Comparison of ENCODE assay signal across 14 cellular contexts in genomic region chr22:50000587-50001387, GRCh38. TPM values are rescaled to one million over a fixed set of nuclear protein-coding genes. Genes with fewer than 3 reads are reported as not detected.
DNase-seq lines count a peak whose midpoint lies in the region; ATAC-seq and TF ChIP-seq lines count a peak whose summit lies in the region.
"Had no signal": no experiment of that assay in that cellular context is flagged by ENCODE, and none has a peak within 500 bp of the region (broad histone marks: within the 10 kb centered on the region; RNA-seq: fewer than 3 reads in every experiment).

No MANE protein-coding gene starts in this region.

- H3K4me1 Mint-ChIP-seq in endodermal cell: no peaks in the 10 kb centered on the region

- H4K20me1 ChIP-seq in osteoblast (ENCODE audit: insufficient read depth, low read length): no peaks in the 10 kb centered on the region

- H3K27me3 ChIP-seq in endodermal cell (ENCODE audit: control insufficient read depth, insufficient read depth, low read length, poor library complexity, severe bottlenecking) (peaks cover 21% of the 10 kb centered on the region), osteoblast (ENCODE audit: insufficient read depth, low read length) (peaks cover 5% of the 10 kb centered on the region)

- no peaks in the 10 kb centered on the region for H3K36me3 ChIP-seq in endodermal cell (ENCODE audit: control insufficient read depth, insufficient read depth, low read length)
- no peaks in the 10 kb centered on the region for H3K36me3 ChIP-seq in osteoblast (ENCODE audit: insufficient read depth, low read length)

- 91% methylated on average over 24 to 32 of the region's 32 CpGs for WGBS in endodermal cell (ENCODE audit: insufficient coverage in 1 of 2, insufficient read length in 1 of 2), 2 experiments

- H3K27ac ChIP-seq in endodermal cell (ENCODE audit: low read depth, low read length): no peak overlapping the region
- no peak overlapping the region for H3K27ac ChIP-seq in osteoblast (ENCODE audit: low read depth, low read length)

- H3K4me3 ChIP-seq in endodermal cell (ENCODE audit: low read length) (no peak overlapping the region), osteoblast (ENCODE audit: insufficient read depth, low read length) (no peak overlapping the region)

- H3K27me3 Mint-ChIP-seq in endodermal cell (ENCODE audit: insufficient read depth): peaks cover 30% of the 10 kb centered on the region

- no peak for ATAC-seq in GM21619 (IDR thresholded peaks at IDR 0.05; ENCODE audit: unreplicated experiment)
- ATAC-seq: Panc1 had no signal

- no peaks in the 10 kb centered on the region for H3K9me3 ChIP-seq in endodermal cell (ENCODE audit: control insufficient read depth, low read length)
- no peaks in the 10 kb centered on the region for H3K9me3 ChIP-seq in osteoblast (ENCODE audit: low read depth, low read length)

- H3K9me3 Mint-ChIP-seq in endodermal cell: no peaks in the 10 kb centered on the region

- H3K79me2 ChIP-seq in osteoblast (ENCODE audit: insufficient read depth, low read length): no peaks in the 10 kb centered on the region

- TF ChIP-seq CTCF in endodermal cell (conservative IDR thresholded peaks at IDR 0.05): no peak
- TF ChIP-seq CTCF in osteoblast (IDR thresholded peaks at IDR 0.05; ENCODE audit: extremely low read depth, low read depth, low read length): no peak
- no peak for TF ChIP-seq CTCF in GM13977 (IDR thresholded peaks at IDR 0.05; ENCODE audit: extremely low read depth, insufficient read depth, missing control alignments)

- H3K4me1 ChIP-seq in endodermal cell (ENCODE audit: control insufficient read depth, insufficient read depth, low read length) (no peaks in the 10 kb centered on the region), osteoblast (ENCODE audit: insufficient read depth, low read length) (no peaks in the 10 kb centered on the region)

- DNase-seq in 8988T (peak; percentile 17), AG20443 (ENCODE audit: low spot score) (peak; percentile 9), endodermal cell (peak; percentile 47), osteoblast (ENCODE audit: insufficient read length, low spot score, missing footprints) (peak; percentile 44), iPS-NIHi11 (ENCODE audit: low spot score) (no peak), GM13977 (ENCODE audit: low spot score) (no peak)
- DNase-seq: C1 segment of cervical spinal cord, KBM-7, NCI-H1048, NCI-H2107, NCI-H446, SHP77 had no signal

- no peak overlapping the region for H3K27ac Mint-ChIP-seq in endodermal cell

- H3K36me3 Mint-ChIP-seq in endodermal cell (ENCODE audit: low read depth): no peaks in the 10 kb centered on the region

- H3K4me2 ChIP-seq in osteoblast (ENCODE audit: insufficient read depth, low read length): no peak overlapping the region

- H3K9ac ChIP-seq in endodermal cell (ENCODE audit: extremely low read depth, low read length, poor library complexity, severe bottlenecking): no peak overlapping the region

- in situ Hi-C loops in GM13977 (cut with MboI; ENCODE audit: low pct_unique_long_range_greater_than_20kb, low sequenced_read_pairs, unreplicated experiment): no loop called here

- H3K4me3 Mint-ChIP-seq in endodermal cell: no peak overlapping the region

- H2AFZ ChIP-seq in osteoblast (ENCODE audit: low read length): no peak overlapping the region

RNA-seq across cellular contexts. Expression of gene IL17REL, which starts 11.8 kb away (rescaled TPM):
- total RNA-seq in endodermal cell (under 1 TPM in 1 of 2 donors, not detected in 1; 0.15 TPM), osteoblast (not detected in 2 replicates)
- not detected for polyA plus RNA-seq in endodermal cell (2013, experiment 1 of 2)
- polyA plus RNA-seq in endodermal cell (2013, experiment 2 of 2): 0.12 TPM

RNA-seq across cellular contexts. Expression of gene PIM3, which starts 40.2 kb away (rescaled TPM):
- total RNA-seq in endodermal cell (10 to 100 TPM; 31.5 to 36.6 TPM), osteoblast (14.4 and 19.9 TPM in 2 replicates)
- 21.6 TPM for polyA plus RNA-seq in endodermal cell (2013, experiment 1 of 2)
- polyA plus RNA-seq in endodermal cell (2013, experiment 2 of 2): 19.6 TPM

RNA-seq across cellular contexts. Expression of gene TTLL8, which starts 57.3 kb away (rescaled TPM):
- total RNA-seq in endodermal cell (under 1 TPM in 1 of 2 donors, not detected in 1; 0.20 TPM), osteoblast (not detected in 2 replicates)
- polyA plus RNA-seq in endodermal cell (2013, experiment 1 of 2): 0.11 TPM
- polyA plus RNA-seq in endodermal cell (2013, experiment 2 of 2): not detected

Comparison
In these comparisons a context has a peak if more than half of its experiments do, and no peak if none do; other contexts are left out.
1. DNase-seq: peak in 8988T (single experiment), AG20443 (single experiment), endodermal cell (single experiment) and osteoblast (single experiment); none in iPS-NIHi11 (single experiment) and GM13977 (single experiment).